Comparison of ENCODE assay signal across 36 cellular contexts in genomic region chr16:56903866-56904265, GRCh38. TPM values are rescaled to one million over a fixed set of nuclear protein-coding genes. Genes with fewer than 3 reads are reported as not detected.
"Had no signal": no experiment of that assay in that cellular context is flagged by ENCODE, and none has a peak within 500 bp of the region (broad histone marks: within the 10 kb centered on the region; RNA-seq: fewer than 3 reads in every experiment).

No MANE protein-coding gene starts in this region.

- H3K4me1 ChIP-seq: neural progenitor cell, parathyroid adenoma, psoas muscle, thyroid gland, tibial nerve, vagina had no signal

- H3K4me3 Mint-ChIP-seq: naive thymus-derived CD4-positive, alpha-beta T cell; natural killer cell; nephron; neural progenitor cell; stimulated activated naive B cell treated with anti-CD40 and anti-IgM and Interleukin-4, amounts not matched to agents 10 μg/mL and 1 μg/mL and 100 μg/mL, for 72 hours; stimulated activated naive CD8-positive, alpha-beta T cell treated with anti-CD3 and anti-CD28 coated beads, Interleukin-15, Interleukin-2, amounts not matched to agents 100 ng/mL and 50 ng/mL, for 24 hours had no signal

- H3K9me3 Mint-ChIP-seq: natural killer cell; nephron; stimulated activated naive B cell treated with anti-CD40 and anti-IgM and Interleukin-4, amounts not matched to agents 10 μg/mL and 1 μg/mL and 100 μg/mL, for 72 hours; stimulated activated naive CD8-positive, alpha-beta T cell treated with anti-CD3 and anti-CD28 coated beads, Interleukin-15, Interleukin-2, amounts not matched to agents 100 ng/mL and 50 ng/mL, for 24 hours had no signal

- H3K36me3 Mint-ChIP-seq: natural killer cell, neural progenitor cell had no signal

- H3K27ac Mint-ChIP-seq: naive thymus-derived CD4-positive, alpha-beta T cell; natural killer cell; nephron; neural progenitor cell; progenitor cell of endocrine pancreas; stimulated activated naive B cell treated with anti-CD40 and anti-IgM and Interleukin-4, amounts not matched to agents 10 μg/mL and 1 μg/mL and 100 μg/mL, for 72 hours; stimulated activated naive CD8-positive, alpha-beta T cell treated with anti-CD3 and anti-CD28 coated beads, Interleukin-15, Interleukin-2, amounts not matched to agents 100 ng/mL and 50 ng/mL, for 24 hours had no signal

- DNase-seq: naive thymus-derived CD4-positive, alpha-beta T cell; natural killer cell; occipital lobe; ovary; psoas muscle; spleen; stimulated activated CD4-positive, alpha-beta T cell treated with anti-CD3 and anti-CD28 coated beads, Interleukin-12 subunit alpha, Interleukin-12 subunit beta, amount 100 ng/mL, for 4 hours; stimulated activated CD4-positive, alpha-beta T cell treated with anti-CD3 and anti-CD28 coated beads, Interleukin-1b, Interleukin-23, amount 100 ng/mL, for 48 hours; stimulated activated CD4-positive, alpha-beta T cell treated with anti-CD3 and anti-CD28 coated beads, Interleukin-4, amount 100 ng/mL, for 1 hour; stimulated activated CD4-positive, alpha-beta T cell treated with anti-CD3 and anti-CD28 coated beads, Interleukin-4, amount 100 ng/mL, for 4 hours; stimulated activated CD8-positive, alpha-beta memory T cell treated with anti-CD3 and anti-CD28 coated beads, Interleukin-4, amount 100 ng/mL, for 48 hours; stimulated activated naive B cell treated with anti-CD40 and anti-IgM and Interleukin-4, amounts not matched to agents 10 μg/mL and 1 μg/mL and 100 μg/mL, for 72 hours; stimulated activated naive CD4-positive, alpha-beta T cell treated with Interleukin-2 at 50 U/mL for 16 hours; stomach; thyroid gland; trophoblast cell had no signal

- H3K27me3 Mint-ChIP-seq: progenitor cell of endocrine pancreas; stimulated activated naive B cell treated with anti-CD40 and anti-IgM and Interleukin-4, amounts not matched to agents 10 μg/mL and 1 μg/mL and 100 μg/mL, for 72 hours had no signal

- FAIRE-seq: urothelium cell line had no signal

- H3K4me2 ChIP-seq: neural progenitor cell, smooth muscle cell had no signal

- H3K27me3 ChIP-seq: neural progenitor cell, ovary, spleen, stomach, thyroid gland, tibial nerve, upper lobe of left lung, vagina had no signal

- H3K79me2 ChIP-seq: parathyroid adenoma had no signal

- H3K9me3 ChIP-seq: ovary, psoas muscle, spleen, stomach, thoracic aorta, thyroid gland, tibial nerve, upper lobe of left lung, vagina had no signal

- H3K4me3 ChIP-seq: neural progenitor cell, ovary, psoas muscle, skin epidermis, smooth muscle cell, spleen, stomach, thoracic aorta, thyroid gland, tibial nerve, upper lobe of left lung, vagina had no signal

- H3K4me1 Mint-ChIP-seq: neural progenitor cell had no signal

- H3K36me3 ChIP-seq: neural progenitor cell, ovary, spleen, stomach, thoracic aorta, thyroid gland, tibial nerve, upper lobe of left lung, vagina had no signal

- ATAC-seq: naive thymus-derived CD4-positive, alpha-beta T cell; natural killer cell; psoas muscle; right cardiac atrium; sciatic nerve; stimulated activated naive B cell treated with anti-CD40 and anti-IgM and Interleukin-4, amounts not matched to agents 10 μg/mL and 1 μg/mL and 100 μg/mL, for 72 hours had no signal

- H2AFZ ChIP-seq: neural progenitor cell, parathyroid adenoma had no signal

- H3K9ac ChIP-seq: neural progenitor cell, parathyroid adenoma had no signal

- H3K27ac ChIP-seq: neural progenitor cell, ovary, parathyroid adenoma, psoas muscle, skin epidermis, spleen, stomach, thoracic aorta, thyroid gland, tibial nerve, upper lobe of left lung, vagina had no signal

RNA-seq across cellular contexts. Expression of gene SLC12A3, which starts 38.9 kb away (rescaled TPM):
- total RNA-seq: natural killer cell, occipital lobe, osteoblast, progenitor cell of endocrine pancreas, right cardiac atrium, sciatic nerve, smooth muscle cell, stomach, subcutaneous adipose tissue, temporal lobe, thoracic aorta, thyroid gland, tibial nerve, ureter, vagina had no signal
- polyA plus RNA-seq: naive thymus-derived CD4-positive, alpha-beta T cell; right cardiac atrium; smooth muscle cell had no signal

RNA-seq across cellular contexts. Expression of gene CETP, which starts 57.9 kb away (rescaled TPM):
- total RNA-seq: naive thymus-derived CD4-positive, alpha-beta T cell; osteoblast; progenitor cell of endocrine pancreas; renal cortical epithelial cell; smooth muscle cell; thoracic aorta; tibial nerve; vagina had no signal
- polyA plus RNA-seq: neural cell, smooth muscle cell had no signal
